23 cellular contexts compared by ENCODE assay signal in genomic region chr12:87779858-87780498, GRCh38.
DNase-seq lines count a peak whose midpoint lies in the region; ATAC-seq, FAIRE-seq and TF ChIP-seq lines count a peak whose summit lies in the region.
"Had no signal": no experiment of that assay in that cellular context is flagged by ENCODE, and none has a peak within 500 bp of the region (broad histone marks: within the 10 kb centered on the region; RNA-seq: fewer than 3 reads in every experiment).

No MANE protein-coding gene starts in this region.

- no peaks in the 10 kb centered on the region for H3K9me3 ChIP-seq in trophoblast cell (ENCODE audit: insufficient read depth, low read depth, low read length)
- H3K9me3 ChIP-seq: esophagus muscularis mucosa, heart left ventricle had no signal

- no peak overlapping the region for H3K23ac ChIP-seq in trophoblast cell (ENCODE audit: low read length)

- no peaks in the 10 kb centered on the region for H3K4me1 Mint-ChIP-seq in activated T-helper 1 cell treated with anti-CD3 and anti-CD28 coated beads, Interleukin-12 subunit alpha, Interleukin-12 subunit beta, Interleukin-2, Interleukin-4 antibody, amounts not matched to agents 30 ng/mL and 10 ng/mL and 1 ng/mL, durations not matched to agents 14 hours and 24 hours and 36 hours (ENCODE audit: low read depth)
- H3K4me1 Mint-ChIP-seq: activated naive CD8-positive, alpha-beta T cell treated with anti-CD3 and anti-CD28 coated beads, Interleukin-2, amount 10 ng/mL, durations not matched to agents 7 days and 5 days; B cell; immature natural killer cell; T-cell had no signal

- H3K79me1 ChIP-seq in trophoblast cell (ENCODE audit: low read length), result peaks cover 15% of the 10 kb centered on the region

- peak overlapping the region; percentile 20 for H3K18ac ChIP-seq in trophoblast cell (ENCODE audit: low read length)

- peak overlapping the region; percentile 89 for H2BK120ac ChIP-seq in trophoblast cell (ENCODE audit: insufficient read depth, low read length, poor library complexity)

- no peak for TF ChIP-seq POLR2A in H54 (IDR thresholded peaks at IDR 0.05; ENCODE audit: low read depth, low read length)

- peaks cover 16 to 20% of the 10 kb centered on the region in 2 experiments for H3K4me1 ChIP-seq in trophoblast cell (ENCODE audit: control insufficient read depth in 1 of 2, insufficient read depth in 2 of 2, low read length in 2 of 2)
- H3K4me1 ChIP-seq: esophagus muscularis mucosa, heart left ventricle had no signal

- H2AK5ac ChIP-seq in trophoblast cell (ENCODE audit: low read length), result peak overlapping the region; percentile 87

- H3K27me3 ChIP-seq in trophoblast cell (ENCODE audit: insufficient read depth, low read length), result no peaks in the 10 kb centered on the region
- H3K27me3 ChIP-seq: dorsolateral prefrontal cortex, esophagus muscularis mucosa, heart left ventricle had no signal

- ATAC-seq in GM18498 (IDR thresholded peaks at IDR 0.05; ENCODE audit: unreplicated experiment) (no peak), GM18867 (IDR thresholded peaks at IDR 0.05; ENCODE audit: unreplicated experiment) (no peak)
- ATAC-seq: activated CD8-positive, alpha-beta T cell treated with anti-CD3 and anti-CD28 coated beads, Interleukin-2, amount 10 ng/mL, durations not matched to agents 7 days and 5 days; GM12878; heart left ventricle; T-cell had no signal

- no peak for TF ChIP-seq CTCF in choroid plexus epithelial cell (conservative IDR thresholded peaks at IDR 0.05; ENCODE audit: low read depth, low read length)

- no peaks in the 10 kb centered on the region for H3K27me3 Mint-ChIP-seq in activated T-helper 1 cell treated with anti-CD3 and anti-CD28 coated beads, Interleukin-12 subunit alpha, Interleukin-12 subunit beta, Interleukin-2, Interleukin-4 antibody, amounts not matched to agents 30 ng/mL and 10 ng/mL and 1 ng/mL, durations not matched to agents 14 hours and 24 hours and 36 hours (ENCODE audit: insufficient read depth)
- H3K27me3 Mint-ChIP-seq: activated naive CD8-positive, alpha-beta T cell treated with anti-CD3 and anti-CD28 coated beads, Interleukin-2, amount 10 ng/mL, durations not matched to agents 7 days and 5 days; B cell; T-cell had no signal

- no peaks in the 10 kb centered on the region for H3K36me3 ChIP-seq in trophoblast cell (ENCODE audit: control insufficient read depth in 1 of 2, insufficient read depth in 2 of 2, low read length in 2 of 2)
- H3K36me3 ChIP-seq: esophagus muscularis mucosa, heart left ventricle had no signal

- DNase-seq in H54 (ENCODE audit: insufficient read length, low spot score) (no peak), NCI-H226 (peak; percentile 49), choroid plexus epithelial cell (ENCODE audit: low read depth) (peak; percentile 39), trophoblast cell (no peak), ureter (ENCODE audit: low spot score) (no peak)
- no peak for DNase-seq in activated T-helper 1 cell treated with anti-CD3 and anti-CD28 coated beads, Interleukin-12 subunit alpha, Interleukin-12 subunit beta, Interleukin-2, Interleukin-4 antibody, amounts not matched to agents 30 ng/mL and 10 ng/mL and 1 ng/mL, durations not matched to agents 14 hours and 24 hours and 36 hours (ENCODE audit: low spot score)
- DNase-seq: activated CD8-positive, alpha-beta T cell treated with anti-CD3 and anti-CD28 coated beads, Interleukin-2, amount 10 ng/mL, durations not matched to agents 7 days and 5 days; activated naive CD8-positive, alpha-beta T cell treated with anti-CD3 and anti-CD28 coated beads, Interleukin-2, amount 10 ng/mL, durations not matched to agents 7 days and 5 days; activated T-cell treated with anti-CD3 and anti-CD28 coated beads, Interleukin-2, amount 50 U/mL, for 4 hours; dorsolateral prefrontal cortex; GF-D8; heart left ventricle; immature natural killer cell; NCI-H1417; NK-92 treated with Interleukin-12 subunit alpha and Interleukin-12 subunit beta, amount 100 ng/mL, for 24 hours; stimulated activated CD4-positive, alpha-beta T cell treated with anti-CD3 and anti-CD28 coated beads, Interleukin-4, amount 100 ng/mL, for 24 hours; T-cell had no signal

- H3K4me3 ChIP-seq in choroid plexus epithelial cell (ENCODE audit: low read depth, low read length) (no peak overlapping the region), trophoblast cell (ENCODE audit: low read depth, low read length) (no peak overlapping the region)
- H3K4me3 ChIP-seq: dorsolateral prefrontal cortex, esophagus muscularis mucosa, GM12878, heart left ventricle, lung had no signal

- H3K9me3 Mint-ChIP-seq in activated T-helper 1 cell treated with anti-CD3 and anti-CD28 coated beads, Interleukin-12 subunit alpha, Interleukin-12 subunit beta, Interleukin-2, Interleukin-4 antibody, amounts not matched to agents 30 ng/mL and 10 ng/mL and 1 ng/mL, durations not matched to agents 14 hours and 24 hours and 36 hours, result no peaks in the 10 kb centered on the region

- H3K79me2 ChIP-seq in trophoblast cell (ENCODE audit: control insufficient read depth, insufficient read depth, low read length, poor library complexity), result peaks cover 6% of the 10 kb centered on the region

- peak overlapping the region; percentile 3 for H2AFZ ChIP-seq in trophoblast cell (ENCODE audit: insufficient read depth, low read length, poor library complexity)

- H2BK12ac ChIP-seq in trophoblast cell (ENCODE audit: low read length), result peak overlapping the region; percentile 43

- H3K4ac ChIP-seq in trophoblast cell (ENCODE audit: low read depth, low read length), result peak overlapping the region; percentile 57

- peak; percentile 69 for FAIRE-seq in H54 (lab: Jason Lieb, UNC)
- FAIRE-seq: GM12878 had no signal

- H4K91ac ChIP-seq in trophoblast cell (ENCODE audit: low read depth, low read length), result peak overlapping the region; percentile 82

- H3K27ac Mint-ChIP-seq in activated T-helper 1 cell treated with anti-CD3 and anti-CD28 coated beads, Interleukin-12 subunit alpha, Interleukin-12 subunit beta, Interleukin-2, Interleukin-4 antibody, amounts not matched to agents 30 ng/mL and 10 ng/mL and 1 ng/mL, durations not matched to agents 14 hours and 24 hours and 36 hours, result no peak overlapping the region
- H3K27ac Mint-ChIP-seq: activated CD8-positive, alpha-beta T cell treated with anti-CD3 and anti-CD28 coated beads, Interleukin-2, amount 10 ng/mL, durations not matched to agents 7 days and 5 days; activated naive CD8-positive, alpha-beta T cell treated with anti-CD3 and anti-CD28 coated beads, Interleukin-2, amount 10 ng/mL, durations not matched to agents 7 days and 5 days; B cell; immature natural killer cell; T-cell had no signal

- H3K4me3 Mint-ChIP-seq in activated T-helper 1 cell treated with anti-CD3 and anti-CD28 coated beads, Interleukin-12 subunit alpha, Interleukin-12 subunit beta, Interleukin-2, Interleukin-4 antibody, amounts not matched to agents 30 ng/mL and 10 ng/mL and 1 ng/mL, durations not matched to agents 14 hours and 24 hours and 36 hours, result no peak overlapping the region
- H3K4me3 Mint-ChIP-seq: activated CD8-positive, alpha-beta T cell treated with anti-CD3 and anti-CD28 coated beads, Interleukin-2, amount 10 ng/mL, durations not matched to agents 7 days and 5 days; activated naive CD8-positive, alpha-beta T cell treated with anti-CD3 and anti-CD28 coated beads, Interleukin-2, amount 10 ng/mL, durations not matched to agents 7 days and 5 days; activated T-cell treated with anti-CD3 and anti-CD28 coated beads, Interleukin-2, amount 50 U/mL, for 4 hours; B cell; immature natural killer cell; T-cell had no signal

- no peaks in the 10 kb centered on the region for H3K36me3 Mint-ChIP-seq in activated T-helper 1 cell treated with anti-CD3 and anti-CD28 coated beads, Interleukin-12 subunit alpha, Interleukin-12 subunit beta, Interleukin-2, Interleukin-4 antibody, amounts not matched to agents 30 ng/mL and 10 ng/mL and 1 ng/mL, durations not matched to agents 14 hours and 24 hours and 36 hours (ENCODE audit: low read depth)
- H3K36me3 Mint-ChIP-seq: activated naive CD8-positive, alpha-beta T cell treated with anti-CD3 and anti-CD28 coated beads, Interleukin-2, amount 10 ng/mL, durations not matched to agents 7 days and 5 days; T-cell had no signal

- H3K27ac ChIP-seq in trophoblast cell (ENCODE audit: low read depth, low read length), result peak overlapping the region; percentile 97
- H3K27ac ChIP-seq: dorsolateral prefrontal cortex, esophagus muscularis mucosa, heart left ventricle had no signal

- intact Hi-C loops in activated T-helper 1 cell treated with anti-CD3 and anti-CD28 coated beads, Interleukin-12 subunit alpha, Interleukin-12 subunit beta, Interleukin-2, Interleukin-4 antibody, amounts not matched to agents 30 ng/mL and 10 ng/mL and 1 ng/mL, durations not matched to agents 14 hours and 24 hours and 36 hours (cut with micrococcal nuclease), result no loop called here

- H3K14ac ChIP-seq in trophoblast cell (ENCODE audit: low read length), result peak overlapping the region; percentile 50

- H4K12ac ChIP-seq in trophoblast cell (ENCODE audit: low read depth, low read length), result peak overlapping the region; percentile 21

- peak overlapping the region; percentile 56 for H4K8ac ChIP-seq in trophoblast cell (ENCODE audit: low read depth, low read length)

- H3K4me2 ChIP-seq in trophoblast cell (ENCODE audit: low read length), result no peak overlapping the region

- H2BK5ac ChIP-seq in trophoblast cell (ENCODE audit: low read depth, low read length, poor library complexity), result peak overlapping the region; percentile 84

- H3K9ac ChIP-seq in trophoblast cell (ENCODE audit: low read length), result no peak overlapping the region

- no CpG with 5 or more reads among the region's 2 CpGs for whole genome bisulfite sequencing in trophoblast cell (ENCODE audit: extremely low coverage, insufficient coverage, insufficient read length)

Comparison
In these comparisons a context has a peak if more than half of its experiments do, and no peak if none do; other contexts are left out.
1. DNase-seq: peak in NCI-H226 (single experiment) and choroid plexus epithelial cell (single experiment); none in H54 (single experiment), trophoblast cell (0 of 2), activated T-helper 1 cell treated with anti-CD3 and anti-CD28 coated beads, Interleukin-12 subunit alpha, Interleukin-12 subunit beta, Interleukin-2, Interleukin-4 antibody, amounts not matched to agents 30 ng/mL and 10 ng/mL and 1 ng/mL, durations not matched to agents 14 hours and 24 hours and 36 hours (single experiment) and ureter (single experiment).